ENCODE assay signal across 33 cellular contexts in the genomic region with DNA sequence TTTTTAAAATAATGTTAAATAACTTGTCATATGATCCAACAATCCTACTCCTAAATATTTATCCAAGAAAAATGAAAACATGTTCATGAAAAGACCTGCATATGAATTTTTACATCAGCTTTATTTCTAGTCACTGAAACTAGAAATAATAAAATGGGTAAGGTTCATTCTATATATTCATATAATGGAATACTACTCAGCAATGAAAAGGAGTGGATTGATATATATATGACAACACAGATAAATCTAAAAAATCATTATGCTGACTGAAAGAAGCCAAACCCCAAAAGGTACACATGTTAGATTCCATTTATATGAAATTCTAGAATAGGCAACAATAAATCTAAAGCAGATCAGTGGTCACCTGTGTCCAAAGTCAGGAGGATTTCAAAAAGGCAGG.
DNase-seq lines count a peak whose midpoint lies in the region; ATAC-seq, FAIRE-seq and TF ChIP-seq lines count a peak whose summit lies in the region.
"Had no signal": no experiment of that assay in that cellular context is flagged by ENCODE, and none has a peak within 500 bp of the region (broad histone marks: within the 10 kb centered on the region; RNA-seq: fewer than 3 reads in every experiment).

No MANE protein-coding gene starts in this region.

- no peaks in the 10 kb centered on the region for H4K20me1 ChIP-seq in K562 (replicated peaks; ENCODE audit: control insufficient read depth, insufficient read depth, low read length)
- H4K20me1 ChIP-seq: BLaER1; BLaER1 treated with 17β-estradiol and CSF1 and Interleukin-3, amounts not matched to agents 10 nM and 100 nM had no signal

- POLR2A ChIA-PET in HEK293 (lab: Yijun Ruan, JAX) = no interaction called here
- POLR2A ChIA-PET in K562 (lab: Yijun Ruan, JAX) = interaction anchor here (0.6 kb wide), 1 partner anchor 12 kb away, joined by 3 read pairs; no protein-coding TSS in a partner anchor

- no peak for DNase-seq in K562 (ENCODE audit: extremely low read depth in 1 of 4, low spot score in 3 of 4)
- no peak for DNase-seq in activated naive CD8-positive, alpha-beta T cell treated with anti-CD3 and anti-CD28 coated beads, Interleukin-2, amount 50 U/mL, for 24 hours
- DNase-seq in stimulated activated CD4-positive, alpha-beta T cell treated with anti-CD3 and anti-CD28 coated beads, Interleukin-1b, Interleukin-23, amount 100 ng/mL, for 48 hours = no peak
- DNase-seq: 8988T; ACHN; AML-193; BE2C; C1 segment of cervical spinal cord; Caco-2; Calu3; CD4-positive, alpha-beta memory T cell; CD4-positive, alpha-beta T cell; CD4-positive, CD25-positive, alpha-beta regulatory T cell; CD8-positive, alpha-beta memory T cell; CD8-positive, alpha-beta T cell; COR-L47; DMS 273 treated with DMSO at 0.1 percent for 48 hours; DMS153; DMS53; DMS79; DMS79 treated with DMSO at 0.1 percent for 48 hours; DND-41; EL had no signal

- H3K27ac ChIP-seq in HEK293 (ENCODE audit: extremely low read depth, low read depth, low read length) = no peak overlapping the region
- no peak overlapping the region for H3K27ac ChIP-seq in K562 (ENCODE audit: extremely low read depth, low read depth, low read length)
- H3K27ac ChIP-seq: 22Rv1; A549; BLaER1; BLaER1 treated with 17β-estradiol and CSF1 and Interleukin-3, amounts not matched to agents 10 nM and 100 nM; C4-2B had no signal

- H3K9me1 ChIP-seq in K562 (ENCODE audit: control insufficient read depth, insufficient read depth, low read length) = no peaks in the 10 kb centered on the region

- peaks cover 11% of the 10 kb centered on the region for H3K27me3 Mint-ChIP-seq in activated naive CD8-positive, alpha-beta T cell treated with anti-CD3 and anti-CD28 coated beads, Interleukin-2, amount 50 U/mL, for 24 hours

- no peak for FAIRE-seq in K562 (lab: Jason Lieb, UNC)
- FAIRE-seq: A204.1, A549, D721Med had no signal

- no peak for TF ChIP-seq EP300 in K562 (IDR thresholded peaks at IDR 0.05; ENCODE audit: low read length)

- no peak overlapping the region for H3K9ac ChIP-seq in K562 (ENCODE audit: insufficient read depth in 1 of 2, low read depth in 2 of 2, low read length in 2 of 2)
- H3K9ac ChIP-seq: BLaER1; BLaER1 treated with 17β-estradiol and CSF1 and Interleukin-3, amounts not matched to agents 10 nM and 100 nM had no signal

- TF ChIP-seq POLR2A in K562 (conservative IDR thresholded peaks at IDR 0.05) = no peak

- H3K4me1 ChIP-seq in HEK293 (ENCODE audit: control insufficient read depth, insufficient read depth, low read length) = no peaks in the 10 kb centered on the region; the same call in 1 of the 2 replicates
- H3K4me1 ChIP-seq in K562 (replicated peaks in 1 of 2; ENCODE audit: control insufficient read depth in 2 of 2, insufficient read depth in 2 of 2, low read length in 2 of 2) = no peaks in the 10 kb centered on the region
- H3K4me1 ChIP-seq: BLaER1 had no signal

- TF ChIP-seq CTCF in HEK293 (tag by site-specific recombination; IDR thresholded peaks at IDR 0.05) (no peak), K562 (IDR thresholded peaks at IDR 0.05 in 2 of 3, conservative IDR thresholded peaks at IDR 0.05 in 1 of 3; ENCODE audit: insufficient read depth in 2 of 3, low read depth in 1 of 3, low read length in 3 of 3) (no peak)

- CTCF ChIA-PET in HEK293 (lab: Yijun Ruan, JAX) (no interaction called here), K562 (lab: Yijun Ruan, JAX; ENCODE audit: low intra/inter-chr PET ratio) (no interaction called here)

- H3K9me3 ChIP-seq in HEK293 (ENCODE audit: control insufficient read depth, insufficient read depth, low read depth, low read length) = no peaks in the 10 kb centered on the region; the same call in 1 of the 2 replicates
- no peaks in the 10 kb centered on the region for H3K9me3 ChIP-seq in K562 (replicated peaks; ENCODE audit: control insufficient read depth, insufficient read depth, low read depth, low read length)
- H3K9me3 ChIP-seq: BE2C had no signal

- BruUV-seq in K562 (replicated peaks; lab: Mats Ljungman, UMichigan) = no TSS peak

- no peak overlapping the region for H3K4me2 ChIP-seq in K562 (ENCODE audit: insufficient read depth, low read length)
- H3K4me2 ChIP-seq: BLaER1; BLaER1 treated with 17β-estradiol and CSF1 and Interleukin-3, amounts not matched to agents 10 nM and 100 nM had no signal

- in situ Hi-C loops in K562 (cut with MboI) = no loop called here

- H3K79me2 ChIP-seq in K562 (ENCODE audit: control insufficient read depth, insufficient read depth, low read length) = no peaks in the 10 kb centered on the region

- H3K9me3 Mint-ChIP-seq in activated naive CD8-positive, alpha-beta T cell treated with anti-CD3 and anti-CD28 coated beads, Interleukin-2, amount 50 U/mL, for 24 hours = no peaks in the 10 kb centered on the region

- H3K27me3 ChIP-seq in K562 (ENCODE audit: control insufficient read depth in 2 of 2, insufficient read depth in 2 of 2, low read length in 2 of 2) = peaks cover 5 to 35% of the 10 kb centered on the region in 2 experiments; a peak in 3 of 5 replicates
- H3K27me3 ChIP-seq: BE2C; BLaER1; BLaER1 treated with 17β-estradiol and CSF1 and Interleukin-3, amounts not matched to agents 10 nM and 100 nM had no signal

- no peak overlapping the region for H3K4me3 ChIP-seq in HEK293 (ENCODE audit: low read depth, low read length)
- H3K4me3 ChIP-seq in K562 = no peak overlapping the region
- H3K4me3 ChIP-seq: A549; BLaER1; BLaER1 treated with 17β-estradiol and CSF1 and Interleukin-3, amounts not matched to agents 10 nM and 100 nM had no signal

- TF ChIP-seq RAD21 in K562 (CRISPR knock-in tag; conservative IDR thresholded peaks at IDR 0.05 in 1 of 2, IDR thresholded peaks at IDR 0.05 in 1 of 2) = no peak

- no peaks in the 10 kb centered on the region for H3K36me3 Mint-ChIP-seq in activated naive CD8-positive, alpha-beta T cell treated with anti-CD3 and anti-CD28 coated beads, Interleukin-2, amount 50 U/mL, for 24 hours (ENCODE audit: low read depth)
- H3K36me3 Mint-ChIP-seq: CD14-positive monocyte; CD4-positive, alpha-beta memory T cell; CD4-positive, CD25-positive, alpha-beta regulatory T cell; CD8-positive, alpha-beta T cell had no signal

- intact Hi-C loops in K562 (cut with micrococcal nuclease) = no loop called here

- no peaks in the 10 kb centered on the region for H3K36me3 ChIP-seq in HEK293 (ENCODE audit: control insufficient read depth in 2 of 2, insufficient read depth in 1 of 2, low read length in 2 of 2)
- H3K36me3 ChIP-seq in K562 (ENCODE audit: control insufficient read depth, insufficient read depth, low read length) = no peaks in the 10 kb centered on the region
- H3K36me3 ChIP-seq: BE2C; BLaER1; BLaER1 treated with 17β-estradiol and CSF1 and Interleukin-3, amounts not matched to agents 10 nM and 100 nM had no signal

- H3K4me3 Mint-ChIP-seq in activated naive CD8-positive, alpha-beta T cell treated with anti-CD3 and anti-CD28 coated beads, Interleukin-2, amount 50 U/mL, for 24 hours = no peak overlapping the region
- H3K4me3 Mint-ChIP-seq: B cell; CD14-positive monocyte; CD4-positive, alpha-beta memory T cell; CD4-positive, alpha-beta T cell; CD4-positive, CD25-positive, alpha-beta regulatory T cell; CD8-positive, alpha-beta memory T cell; CD8-positive, alpha-beta T cell had no signal

- no peak overlapping the region for H3K27ac Mint-ChIP-seq in activated naive CD8-positive, alpha-beta T cell treated with anti-CD3 and anti-CD28 coated beads, Interleukin-2, amount 50 U/mL, for 24 hours
- H3K27ac Mint-ChIP-seq: B cell; CD14-positive monocyte; CD4-positive, alpha-beta memory T cell; CD4-positive, alpha-beta T cell; CD4-positive, CD25-positive, alpha-beta regulatory T cell; CD8-positive, alpha-beta memory T cell; CD8-positive, alpha-beta T cell had no signal

- H3K4me1 Mint-ChIP-seq in activated naive CD8-positive, alpha-beta T cell treated with anti-CD3 and anti-CD28 coated beads, Interleukin-2, amount 50 U/mL, for 24 hours = no peaks in the 10 kb centered on the region
- H3K4me1 Mint-ChIP-seq: B cell; CD14-positive monocyte; CD4-positive, alpha-beta memory T cell; CD4-positive, CD25-positive, alpha-beta regulatory T cell; CD8-positive, alpha-beta memory T cell had no signal

- no peak overlapping the region for H2AFZ ChIP-seq in K562 (ENCODE audit: low read depth, low read length)

- no peak for ATAC-seq in K562
- ATAC-seq in activated naive CD8-positive, alpha-beta T cell treated with anti-CD3 and anti-CD28 coated beads, Interleukin-2, amount 50 U/mL, for 24 hours = no peak
- ATAC-seq: A549; CD8-positive, alpha-beta T cell had no signal

TF ChIP-seq in HEK293, 187 proteins besides CTCF, POLR2A, EP300 and RAD21:
- peak; percentile 47; the same call in 1 of the 2 replicates for TF ChIP-seq ZNF146 (tag by site-specific recombination; IDR thresholded peaks at IDR 0.05)
- TF ChIP-seq ZNF362 (tag by site-specific recombination; IDR thresholded peaks at IDR 0.05) = no peak

TF ChIP-seq in K562, 482 proteins besides CTCF, POLR2A, EP300 and RAD21 (continues in another document):
- TF ChIP-seq HDAC2 (IDR thresholded peaks at IDR 0.05) (no peak), MEIS2 (IDR thresholded peaks at IDR 0.05; ENCODE audit: partially characterized antibody) (no peak), NR3C1 (CRISPR knock-in tag; IDR thresholded peaks at IDR 0.05) (no peak), RUNX1 (IDR thresholded peaks at IDR 0.05; ENCODE audit: low read depth) (no peak), PHF20 (IDR thresholded peaks at IDR 0.05; ENCODE audit: partially characterized antibody) (no peak), RBBP5 (IDR thresholded peaks at IDR 0.05; ENCODE audit: borderline replicate concordance, insufficient read depth, low read length, poor library complexity, severe bottlenecking) (no peak), MCM7 (IDR thresholded peaks at IDR 0.05) (no peak), NCOA4 (IDR thresholded peaks at IDR 0.05; ENCODE audit: partially characterized antibody) (no peak), RBM25 (IDR thresholded peaks at IDR 0.05; ENCODE audit: low read depth, low read length, severe bottlenecking) (peak; percentile 64), ZNF146 (CRISPR knock-in tag; IDR thresholded peaks at IDR 0.05; ENCODE audit: unreplicated experiment) (peak; percentile 50)

Comparison
In these comparisons a context has a peak if more than half of its experiments do, and no peak if none do; other contexts are left out.
1. Of the 44 proteins assayed by ChIP-seq in both K562 and HEK293: peak only in K562: none; only in HEK293: none; in both: ZNF146; in neither: 43.